In the genomic region with DNA sequence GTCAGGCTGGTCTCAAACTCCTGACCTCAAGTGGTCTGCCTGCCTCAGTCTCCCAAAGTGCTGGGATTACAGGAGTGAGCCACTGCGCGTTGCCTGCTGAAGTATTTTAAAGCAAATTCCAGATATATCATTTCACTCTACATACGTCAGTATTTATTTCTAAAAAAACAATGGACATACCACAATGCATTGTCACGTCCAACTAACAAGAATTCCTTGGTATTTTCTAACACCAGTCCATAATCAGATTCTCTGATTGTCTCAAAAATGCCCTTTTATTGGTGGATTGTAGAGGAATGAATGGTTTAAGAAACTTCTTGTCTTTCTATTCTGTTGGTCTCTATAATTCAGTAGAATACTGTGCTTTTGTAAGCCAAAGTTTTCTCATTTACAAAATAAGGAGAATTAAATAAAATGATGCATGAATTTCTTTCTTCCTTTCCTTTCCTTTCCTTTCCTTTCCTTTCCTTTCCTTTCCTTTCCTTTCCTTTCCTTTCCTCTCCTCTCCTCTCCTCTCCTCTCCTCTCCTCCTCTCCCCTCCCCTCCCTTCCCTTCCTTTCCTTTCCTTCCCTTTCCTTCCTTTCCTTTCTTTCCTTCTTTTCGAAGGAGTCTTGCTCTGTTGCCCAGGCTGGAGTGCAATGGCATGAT, we compare ENCODE assay signal across 18 cellular contexts. TPM values are rescaled to one million over a fixed set of nuclear protein-coding genes. Genes with fewer than 3 reads are reported as not detected.
DNase-seq lines count a peak whose midpoint lies in the region; ATAC-seq, FAIRE-seq and TF ChIP-seq lines count a peak whose summit lies in the region.
"Had no signal": no experiment of that assay in that cellular context is flagged by ENCODE, and none has a peak within 500 bp of the region (broad histone marks: within the 10 kb centered on the region; RNA-seq: fewer than 3 reads in every experiment).

No MANE protein-coding gene starts in this region.

- no peaks in the 10 kb centered on the region for H3K9me1 ChIP-seq in K562 (ENCODE audit: control insufficient read depth, insufficient read depth, low read length)

- H3K4me1 ChIP-seq in HEK293 (ENCODE audit: control insufficient read depth, insufficient read depth, low read length) = no peaks in the 10 kb centered on the region
- no peaks in the 10 kb centered on the region for H3K4me1 ChIP-seq in K562 (replicated peaks in 1 of 2; ENCODE audit: control insufficient read depth in 2 of 2, insufficient read depth in 2 of 2, low read length in 2 of 2)
- peaks cover 0 to 2% (median 0%) of the 10 kb centered on the region in 9 donors for H3K4me1 ChIP-seq in heart right ventricle
- H3K4me1 ChIP-seq: BLaER1, Caco-2 had no signal

- peaks cover 24% of the 10 kb centered on the region; the same call in 2 of the 3 replicates for H3K79me2 ChIP-seq in K562 (ENCODE audit: control insufficient read depth, insufficient read depth, low read length)

- CTCF ChIA-PET in HEK293 (lab: Yijun Ruan, JAX) = no interaction called here
- CTCF ChIA-PET in K562 (lab: Yijun Ruan, JAX; ENCODE audit: low intra/inter-chr PET ratio) = interaction anchor here (0.5 kb wide), 1 partner anchor 325 kb away, joined by 3 read pairs; no protein-coding TSS in a partner anchor

- POLR2A ChIA-PET in HEK293 (lab: Yijun Ruan, JAX) (no interaction called here), K562 (lab: Yijun Ruan, JAX) (interaction anchor here (2.1 kb wide), 1 partner anchor 10 kb away, joined by 6 read pairs; no protein-coding TSS in a partner anchor)

- no peak overlapping the region for H3K4me3 ChIP-seq in HEK293 (ENCODE audit: low read depth, low read length)
- H3K4me3 ChIP-seq in K562 = no peak overlapping the region
- no peak overlapping the region for H3K4me3 ChIP-seq in fibroblast of the aortic adventitia (ENCODE audit: low read depth, low read length)
- no peak overlapping the region for H3K4me3 ChIP-seq in heart right ventricle
- H3K4me3 ChIP-seq: BLaER1, GM12878 had no signal

- TF ChIP-seq POLR2A in K562 (conservative IDR thresholded peaks at IDR 0.05) = no peak
- no peak for TF ChIP-seq POLR2A in erythroblast (IDR thresholded peaks at IDR 0.05; ENCODE audit: low read length)

- no peak for FAIRE-seq in K562 (lab: Jason Lieb, UNC)
- FAIRE-seq: GM12878, GM18507, HTR-8/SVneo had no signal

- no TSS peak for BruUV-seq in K562 (replicated peaks; lab: Mats Ljungman, UMichigan)

- H3K27ac ChIP-seq in HEK293 (ENCODE audit: extremely low read depth, low read depth, low read length) (no peak overlapping the region), K562 (ENCODE audit: extremely low read depth, low read depth, low read length) (no peak overlapping the region), heart right ventricle (no peak overlapping the region)
- H3K27ac ChIP-seq: BLaER1 had no signal

- ATAC-seq in K562 (no peak), heart right ventricle (no peak), GM21717 (IDR thresholded peaks at IDR 0.05; ENCODE audit: unreplicated experiment) (no peak)
- ATAC-seq: GM12878 had no signal

- no peak for TF ChIP-seq EP300 in K562 (IDR thresholded peaks at IDR 0.05; ENCODE audit: low read length)

- H3K27me3 ChIP-seq in K562 (ENCODE audit: control insufficient read depth in 2 of 2, insufficient read depth in 2 of 2, low read length in 2 of 2) (no peaks in the 10 kb centered on the region), heart right ventricle (no peaks in the 10 kb centered on the region)
- H3K27me3 ChIP-seq: BLaER1 had no signal

- intact Hi-C loops in K562 (cut with micrococcal nuclease) = no loop called here
- intact Hi-C loops in heart right ventricle (cut with DNase I) = no loop called here

- TF ChIP-seq CTCF in HEK293 (tag by site-specific recombination; IDR thresholded peaks at IDR 0.05) (no peak), K562 (IDR thresholded peaks at IDR 0.05 in 2 of 3, conservative IDR thresholded peaks at IDR 0.05 in 1 of 3; ENCODE audit: insufficient read depth in 2 of 3, low read depth in 1 of 3, low read length in 3 of 3) (no peak), fibroblast of the aortic adventitia (IDR thresholded peaks at IDR 0.05; ENCODE audit: insufficient read depth, low read length) (no peak), heart right ventricle (IDR thresholded peaks at IDR 0.05) (no peak)

- H3K36me3 ChIP-seq in HEK293 (ENCODE audit: control insufficient read depth in 2 of 2, insufficient read depth in 1 of 2, low read length in 2 of 2) (peaks cover 17 to 67% of the 10 kb centered on the region in 2 experiments; a peak in 2 of 3 replicates), K562 (ENCODE audit: control insufficient read depth, insufficient read depth, low read length) (peaks cover 74% of the 10 kb centered on the region), heart right ventricle (peaks cover 0 to 96% (median 22%) of the 10 kb centered on the region in 9 donors)

- in situ Hi-C loops in K562 (cut with MboI) = no loop called here

- peaks cover 6% of the 10 kb centered on the region for H4K20me1 ChIP-seq in K562 (replicated peaks; ENCODE audit: control insufficient read depth, insufficient read depth, low read length)

- H3K9me3 ChIP-seq in HEK293 (ENCODE audit: control insufficient read depth, insufficient read depth, low read depth, low read length) = no peaks in the 10 kb centered on the region
- H3K9me3 ChIP-seq in K562 (replicated peaks; ENCODE audit: control insufficient read depth, insufficient read depth, low read depth, low read length) = no peaks in the 10 kb centered on the region
- no peaks in the 10 kb centered on the region for H3K9me3 ChIP-seq in heart right ventricle
- H3K9me3 ChIP-seq: BLaER1, Caco-2 had no signal

- WGBS in K562 (ENCODE audit: insufficient coverage, low coverage, missing lambda C conversion rate) = 90% methylated on average over 5 of the region's 5 CpGs
- WGBS in heart right ventricle, 2 donors = 92 to 93% methylated on average over 5 of the region's 5 CpGs

- H2AFZ ChIP-seq in K562 (ENCODE audit: low read depth, low read length) = no peak overlapping the region

- DNase-seq in EH (ENCODE audit: low read depth) (peak; percentile 54), K562 (ENCODE audit: extremely low read depth in 1 of 4, low spot score in 3 of 4) (no peak), fibroblast of the aortic adventitia (ENCODE audit: low read depth) (peak; percentile 17), heart right ventricle (no peak), HUDEP-2 (lab: John Stamatoyannopoulos, UW; ENCODE audit: unreplicated experiment in 76 of 76) (no peak), erythroblast (lab: John Stamatoyannopoulos, UW) (no peak)
- DNase-seq: 8988T; AML-193; Caco-2; CD8-positive, alpha-beta memory T cell; DND-41; HCEC 1CT had no signal

- TF ChIP-seq RAD21 in K562 (CRISPR knock-in tag; conservative IDR thresholded peaks at IDR 0.05 in 1 of 2, IDR thresholded peaks at IDR 0.05 in 1 of 2) = no peak

- no peak overlapping the region for H3K9ac ChIP-seq in K562 (ENCODE audit: insufficient read depth in 1 of 2, low read depth in 2 of 2, low read length in 2 of 2)
- H3K9ac ChIP-seq: BLaER1 had no signal

- no peak overlapping the region for H3K4me2 ChIP-seq in K562 (ENCODE audit: insufficient read depth, low read length)
- H3K4me2 ChIP-seq: BLaER1 had no signal

TF ChIP-seq in HEK293, 187 proteins besides CTCF, POLR2A, EP300 and RAD21:
- TF ChIP-seq PRDM1 (tag by site-specific recombination; IDR thresholded peaks at IDR 0.05) (peak; percentile 91), ZNF132 (tag by site-specific recombination; IDR thresholded peaks at IDR 0.05; ENCODE audit: borderline replicate concordance) (no peak)

TF ChIP-seq in K562, 482 proteins besides CTCF, POLR2A, EP300 and RAD21 (continues in another document):
- TF ChIP-seq ARID2 (IDR thresholded peaks at IDR 0.05) (no peak), CBFA2T2 (conservative IDR thresholded peaks at IDR 0.05) (no peak), ELF1 (tag; IDR thresholded peaks at IDR 0.05) (no peak)
- TF ChIP-seq, protein P1, sequence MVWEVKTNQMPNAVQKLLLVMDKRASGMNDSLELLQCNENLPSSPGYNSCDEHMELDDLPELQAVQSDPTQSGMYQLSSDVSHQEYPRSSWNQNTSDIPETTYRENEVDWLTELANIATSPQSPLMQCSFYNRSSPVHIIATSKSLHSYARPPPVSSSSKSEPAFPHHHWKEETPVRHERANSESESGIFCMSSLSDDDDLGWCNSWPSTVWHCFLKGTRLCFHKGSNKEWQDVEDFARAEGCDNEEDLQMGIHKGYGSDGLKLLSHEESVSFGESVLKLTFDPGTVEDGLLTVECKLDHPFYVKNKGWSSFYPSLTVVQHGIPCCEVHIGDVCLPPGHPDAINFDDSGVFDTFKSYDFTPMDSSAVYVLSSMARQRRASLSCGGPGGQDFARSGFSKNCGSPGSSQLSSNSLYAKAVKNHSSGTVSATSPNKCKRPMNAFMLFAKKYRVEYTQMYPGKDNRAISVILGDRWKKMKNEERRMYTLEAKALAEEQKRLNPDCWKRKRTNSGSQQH (CRISPR knock-in tag; IDR thresholded peaks at IDR 0.05) = 0 out of 2 replicates have a peak, but pooled peaks have one; percentile 44

RNA-seq across cellular contexts. Expression of gene VPS13D, which starts 55.8 kb away (rescaled TPM):
- 242 and 510 TPM in 2 replicates for total RNA-seq in K562 (2011; cell fraction: chromatin; rRNA removed; ENCODE audit: low replicate concordance)
- total RNA-seq in K562 (2011; cell fraction: nucleolus; rRNA removed) = 134 and 184 TPM in 2 replicates
- total RNA-seq in K562 (2011; cell fraction: nucleoplasm; rRNA removed) = 201 and 203 TPM in 2 replicates
- total RNA-seq in K562 (2014; rRNA removed) (31.7 and 34.0 TPM in 2 replicates), K562 (2014; rRNA removed; fragmentation: Illumina TruSeq; extraction: Trizol) (46.5 and 48.1 TPM in 2 replicates), K562 (2015; rRNA removed; fragmentation: Illumina TruSeq; extraction: Trizol) (36.6 and 38.5 TPM in 2 replicates), K562 (2021) (47.2 and 50.0 TPM in 2 replicates), fibroblast of the aortic adventitia (ENCODE audit: low replicate concordance) (32.5 and 37.5 TPM in 2 replicates), heart right ventricle (100 to 1,000 TPM in 2 of 10 donors, 10 to 100 TPM in 8; 59.6 to 161 (median 92.0) TPM)
- polyA plus RNA-seq in K562 (2011; rRNA removed) (50.3 and 51.5 TPM in 2 replicates), K562 (2014; fragmentation: Illumina TruSeq; extraction: Trizol) (41.3 and 46.6 TPM in 2 replicates), K562 (2014; fragmentation: Nextera tagmentation; extraction: Ambion mirVana) (10 to 100 TPM in 1 of 2 experiments, 1 to 10 TPM in 1; 6.1 to 13.9 TPM), K562 (2014; rRNA removed) (37.2 and 41.3 TPM in 2 replicates), heart right ventricle (10 to 100 TPM; 36.9 to 48.2 TPM)
- 24.7 and 32.9 TPM in 2 replicates for polyA plus RNA-seq in K562 (2011; cell fraction: cytosol; rRNA removed)
- polyA plus RNA-seq in K562 (2011; cell fraction: nucleus; rRNA removed) = 80.4 and 87.5 TPM in 2 replicates
- polyA plus RNA-seq in K562 (2012) = 21.3 and 30.8 TPM in 2 replicates
- 105 and 124 TPM in 2 replicates for polyA minus RNA-seq in K562 (2011; rRNA and poly(A)+ RNA removed)
- polyA minus RNA-seq in K562 (2011; cell fraction: cytosol; rRNA and poly(A)+ RNA removed) = 40.4 and 42.1 TPM in 2 replicates
- polyA minus RNA-seq in K562 (2011; cell fraction: nucleus; rRNA and poly(A)+ RNA removed) = 107 and 189 TPM in 2 replicates

Comparison
In these comparisons a context has a peak if more than half of its experiments do, and no peak if none do; other contexts are left out.
1. DNase-seq: peak in EH (single experiment) and fibroblast of the aortic adventitia (single experiment); none in K562 (0 of 4), heart right ventricle (0 of 2), HUDEP-2 (0 of 76) and erythroblast (0 of 2).